Comparison of ENCODE assay signal across 2 cellular contexts in genomic region chr22:17829691-17830040, GRCh38.
TF ChIP-seq lines count a peak whose summit lies in the region.

No MANE protein-coding gene starts in this region.

TF ChIP-seq in SK-N-SH treated with all-trans-retinoic acid at 6 μM for 48 hours, 23 proteins besides CTCF, POLR2A, EP300 and RAD21 (continued from another document):
- TF ChIP-seq ZNF565 (CRISPR knock-in tag; conservative IDR thresholded peaks at IDR 0.05; ENCODE audit: low read depth) (no peak), BACH2 (CRISPR knock-in tag; IDR thresholded peaks at IDR 0.05; ENCODE audit: borderline replicate concordance) (no peak), CSDC2 (CRISPR knock-in tag; IDR thresholded peaks at IDR 0.05) (no peak), ISL1 (CRISPR knock-in tag; IDR thresholded peaks at IDR 0.05) (no peak), ZNF70 (CRISPR knock-in tag; IDR thresholded peaks at IDR 0.05) (no peak), RARB (CRISPR knock-in tag; IDR thresholded peaks at IDR 0.05) (no peak), ZC3H10 (CRISPR knock-in tag; IDR thresholded peaks at IDR 0.05) (no peak), SNAI2 (CRISPR knock-in tag; IDR thresholded peaks at IDR 0.05) (no peak), ZNF8 (CRISPR knock-in tag; IDR thresholded peaks at IDR 0.05) (no peak), TSHZ2 (CRISPR knock-in tag; IDR thresholded peaks at IDR 0.05) (no peak), ZFP3 (CRISPR knock-in tag; IDR thresholded peaks at IDR 0.05) (no peak)
- TF ChIP-seq, protein P1, sequence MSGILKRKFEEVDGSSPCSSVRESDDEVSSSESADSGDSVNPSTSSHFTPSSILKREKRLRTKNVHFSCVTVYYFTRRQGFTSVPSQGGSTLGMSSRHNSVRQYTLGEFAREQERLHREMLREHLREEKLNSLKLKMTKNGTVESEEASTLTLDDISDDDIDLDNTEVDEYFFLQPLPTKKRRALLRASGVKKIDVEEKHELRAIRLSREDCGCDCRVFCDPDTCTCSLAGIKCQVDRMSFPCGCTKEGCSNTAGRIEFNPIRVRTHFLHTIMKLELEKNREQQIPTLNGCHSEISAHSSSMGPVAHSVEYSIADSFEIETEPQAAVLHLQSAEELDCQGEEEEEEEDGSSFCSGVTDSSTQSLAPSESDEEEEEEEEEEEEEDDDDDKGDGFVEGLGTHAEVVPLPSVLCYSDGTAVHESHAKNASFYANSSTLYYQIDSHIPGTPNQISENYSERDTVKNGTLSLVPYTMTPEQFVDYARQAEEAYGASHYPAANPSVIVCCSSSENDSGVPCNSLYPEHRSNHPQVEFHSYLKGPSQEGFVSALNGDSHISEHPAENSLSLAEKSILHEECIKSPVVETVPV (CRISPR knock-in tag; IDR thresholded peaks at IDR 0.05) = no peak
- TF ChIP-seq, protein P2, sequence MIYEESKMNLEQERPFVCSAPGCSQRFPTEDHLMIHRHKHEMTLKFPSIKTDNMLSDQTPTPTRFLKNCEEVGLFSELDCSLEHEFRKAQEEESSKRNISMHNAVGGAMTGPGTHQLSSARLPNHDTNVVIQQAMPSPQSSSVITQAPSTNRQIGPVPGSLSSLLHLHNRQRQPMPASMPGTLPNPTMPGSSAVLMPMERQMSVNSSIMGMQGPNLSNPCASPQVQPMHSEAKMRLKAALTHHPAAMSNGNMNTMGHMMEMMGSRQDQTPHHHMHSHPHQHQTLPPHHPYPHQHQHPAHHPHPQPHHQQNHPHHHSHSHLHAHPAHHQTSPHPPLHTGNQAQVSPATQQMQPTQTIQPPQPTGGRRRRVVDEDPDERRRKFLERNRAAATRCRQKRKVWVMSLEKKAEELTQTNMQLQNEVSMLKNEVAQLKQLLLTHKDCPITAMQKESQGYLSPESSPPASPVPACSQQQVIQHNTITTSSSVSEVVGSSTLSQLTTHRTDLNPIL (CRISPR knock-in tag; IDR thresholded peaks at IDR 0.05; ENCODE audit: low read depth) = no peak
- TF ChIP-seq, protein P3, sequence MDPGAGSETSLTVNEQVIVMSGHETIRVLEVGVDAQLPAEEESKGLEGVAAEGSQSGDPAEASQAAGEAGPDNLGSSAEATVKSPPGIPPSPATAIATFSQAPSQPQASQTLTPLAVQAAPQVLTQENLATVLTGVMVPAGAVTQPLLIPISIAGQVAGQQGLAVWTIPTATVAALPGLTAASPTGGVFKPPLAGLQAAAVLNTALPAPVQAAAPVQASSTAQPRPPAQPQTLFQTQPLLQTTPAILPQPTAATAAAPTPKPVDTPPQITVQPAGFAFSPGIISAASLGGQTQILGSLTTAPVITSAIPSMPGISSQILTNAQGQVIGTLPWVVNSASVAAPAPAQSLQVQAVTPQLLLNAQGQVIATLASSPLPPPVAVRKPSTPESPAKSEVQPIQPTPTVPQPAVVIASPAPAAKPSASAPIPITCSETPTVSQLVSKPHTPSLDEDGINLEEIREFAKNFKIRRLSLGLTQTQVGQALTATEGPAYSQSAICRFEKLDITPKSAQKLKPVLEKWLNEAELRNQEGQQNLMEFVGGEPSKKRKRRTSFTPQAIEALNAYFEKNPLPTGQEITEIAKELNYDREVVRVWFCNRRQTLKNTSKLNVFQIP (CRISPR knock-in tag; IDR thresholded peaks at IDR 0.05; ENCODE audit: borderline replicate concordance, low read depth) = no peak

TF ChIP-seq in SK-N-SH, 30 proteins besides CTCF, POLR2A, EP300 and RAD21 (continued from another document):
- TF ChIP-seq REST (IDR thresholded peaks at IDR 0.05; ENCODE audit: low read depth, low read length) (no peak), JUND (IDR thresholded peaks at IDR 0.05) (no peak), SIN3A (IDR thresholded peaks at IDR 0.05; ENCODE audit: borderline replicate concordance, low read depth, low read length) (no peak), ZBTB33 (IDR thresholded peaks at IDR 0.05; ENCODE audit: borderline replicate concordance, low read depth) (no peak), RFX5 (IDR thresholded peaks at IDR 0.05; ENCODE audit: low read length) (no peak), TCF12 (IDR thresholded peaks at IDR 0.05) (no peak)
